Comparison of ENCODE assay signal across 1 cellular context in the genomic region with DNA sequence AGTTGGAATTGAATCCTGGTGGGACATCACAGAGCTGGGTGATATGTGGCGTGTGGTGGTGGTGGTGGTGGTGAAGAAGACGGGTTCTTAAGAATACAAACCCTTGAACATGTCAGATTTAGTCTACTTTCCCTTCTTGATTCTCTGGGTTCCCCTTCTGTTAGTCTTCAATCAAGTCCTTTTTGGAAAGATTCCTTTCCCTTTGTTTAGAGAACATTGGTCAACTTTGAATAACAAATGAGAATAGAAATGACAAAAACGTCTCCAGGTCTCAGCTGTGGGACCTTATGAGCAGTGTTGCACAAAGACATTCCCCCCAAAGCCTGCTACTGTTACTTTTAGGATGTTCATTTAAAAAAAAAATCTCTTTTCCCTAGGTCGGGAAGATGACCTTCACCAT.
TF ChIP-seq lines count a peak whose summit lies in the region.

No MANE protein-coding gene starts in this region.

TF ChIP-seq in GM23338, 12 proteins besides CTCF, POLR2A, EP300 and RAD21:
- TF ChIP-seq, protein P1, sequence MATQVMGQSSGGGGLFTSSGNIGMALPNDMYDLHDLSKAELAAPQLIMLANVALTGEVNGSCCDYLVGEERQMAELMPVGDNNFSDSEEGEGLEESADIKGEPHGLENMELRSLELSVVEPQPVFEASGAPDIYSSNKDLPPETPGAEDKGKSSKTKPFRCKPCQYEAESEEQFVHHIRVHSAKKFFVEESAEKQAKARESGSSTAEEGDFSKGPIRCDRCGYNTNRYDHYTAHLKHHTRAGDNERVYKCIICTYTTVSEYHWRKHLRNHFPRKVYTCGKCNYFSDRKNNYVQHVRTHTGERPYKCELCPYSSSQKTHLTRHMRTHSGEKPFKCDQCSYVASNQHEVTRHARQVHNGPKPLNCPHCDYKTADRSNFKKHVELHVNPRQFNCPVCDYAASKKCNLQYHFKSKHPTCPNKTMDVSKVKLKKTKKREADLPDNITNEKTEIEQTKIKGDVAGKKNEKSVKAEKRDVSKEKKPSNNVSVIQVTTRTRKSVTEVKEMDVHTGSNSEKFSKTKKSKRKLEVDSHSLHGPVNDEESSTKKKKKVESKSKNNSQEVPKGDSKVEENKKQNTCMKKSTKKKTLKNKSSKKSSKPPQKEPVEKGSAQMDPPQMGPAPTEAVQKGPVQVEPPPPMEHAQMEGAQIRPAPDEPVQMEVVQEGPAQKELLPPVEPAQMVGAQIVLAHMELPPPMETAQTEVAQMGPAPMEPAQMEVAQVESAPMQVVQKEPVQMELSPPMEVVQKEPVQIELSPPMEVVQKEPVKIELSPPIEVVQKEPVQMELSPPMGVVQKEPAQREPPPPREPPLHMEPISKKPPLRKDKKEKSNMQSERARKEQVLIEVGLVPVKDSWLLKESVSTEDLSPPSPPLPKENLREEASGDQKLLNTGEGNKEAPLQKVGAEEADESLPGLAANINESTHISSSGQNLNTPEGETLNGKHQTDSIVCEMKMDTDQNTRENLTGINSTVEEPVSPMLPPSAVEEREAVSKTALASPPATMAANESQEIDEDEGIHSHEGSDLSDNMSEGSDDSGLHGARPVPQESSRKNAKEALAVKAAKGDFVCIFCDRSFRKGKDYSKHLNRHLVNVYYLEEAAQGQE (IDR thresholded peaks at IDR 0.05; ENCODE audit: unreplicated experiment), result no peak
- TF ChIP-seq ETS1 (IDR thresholded peaks at IDR 0.05), result no peak
- TF ChIP-seq, protein P2, sequence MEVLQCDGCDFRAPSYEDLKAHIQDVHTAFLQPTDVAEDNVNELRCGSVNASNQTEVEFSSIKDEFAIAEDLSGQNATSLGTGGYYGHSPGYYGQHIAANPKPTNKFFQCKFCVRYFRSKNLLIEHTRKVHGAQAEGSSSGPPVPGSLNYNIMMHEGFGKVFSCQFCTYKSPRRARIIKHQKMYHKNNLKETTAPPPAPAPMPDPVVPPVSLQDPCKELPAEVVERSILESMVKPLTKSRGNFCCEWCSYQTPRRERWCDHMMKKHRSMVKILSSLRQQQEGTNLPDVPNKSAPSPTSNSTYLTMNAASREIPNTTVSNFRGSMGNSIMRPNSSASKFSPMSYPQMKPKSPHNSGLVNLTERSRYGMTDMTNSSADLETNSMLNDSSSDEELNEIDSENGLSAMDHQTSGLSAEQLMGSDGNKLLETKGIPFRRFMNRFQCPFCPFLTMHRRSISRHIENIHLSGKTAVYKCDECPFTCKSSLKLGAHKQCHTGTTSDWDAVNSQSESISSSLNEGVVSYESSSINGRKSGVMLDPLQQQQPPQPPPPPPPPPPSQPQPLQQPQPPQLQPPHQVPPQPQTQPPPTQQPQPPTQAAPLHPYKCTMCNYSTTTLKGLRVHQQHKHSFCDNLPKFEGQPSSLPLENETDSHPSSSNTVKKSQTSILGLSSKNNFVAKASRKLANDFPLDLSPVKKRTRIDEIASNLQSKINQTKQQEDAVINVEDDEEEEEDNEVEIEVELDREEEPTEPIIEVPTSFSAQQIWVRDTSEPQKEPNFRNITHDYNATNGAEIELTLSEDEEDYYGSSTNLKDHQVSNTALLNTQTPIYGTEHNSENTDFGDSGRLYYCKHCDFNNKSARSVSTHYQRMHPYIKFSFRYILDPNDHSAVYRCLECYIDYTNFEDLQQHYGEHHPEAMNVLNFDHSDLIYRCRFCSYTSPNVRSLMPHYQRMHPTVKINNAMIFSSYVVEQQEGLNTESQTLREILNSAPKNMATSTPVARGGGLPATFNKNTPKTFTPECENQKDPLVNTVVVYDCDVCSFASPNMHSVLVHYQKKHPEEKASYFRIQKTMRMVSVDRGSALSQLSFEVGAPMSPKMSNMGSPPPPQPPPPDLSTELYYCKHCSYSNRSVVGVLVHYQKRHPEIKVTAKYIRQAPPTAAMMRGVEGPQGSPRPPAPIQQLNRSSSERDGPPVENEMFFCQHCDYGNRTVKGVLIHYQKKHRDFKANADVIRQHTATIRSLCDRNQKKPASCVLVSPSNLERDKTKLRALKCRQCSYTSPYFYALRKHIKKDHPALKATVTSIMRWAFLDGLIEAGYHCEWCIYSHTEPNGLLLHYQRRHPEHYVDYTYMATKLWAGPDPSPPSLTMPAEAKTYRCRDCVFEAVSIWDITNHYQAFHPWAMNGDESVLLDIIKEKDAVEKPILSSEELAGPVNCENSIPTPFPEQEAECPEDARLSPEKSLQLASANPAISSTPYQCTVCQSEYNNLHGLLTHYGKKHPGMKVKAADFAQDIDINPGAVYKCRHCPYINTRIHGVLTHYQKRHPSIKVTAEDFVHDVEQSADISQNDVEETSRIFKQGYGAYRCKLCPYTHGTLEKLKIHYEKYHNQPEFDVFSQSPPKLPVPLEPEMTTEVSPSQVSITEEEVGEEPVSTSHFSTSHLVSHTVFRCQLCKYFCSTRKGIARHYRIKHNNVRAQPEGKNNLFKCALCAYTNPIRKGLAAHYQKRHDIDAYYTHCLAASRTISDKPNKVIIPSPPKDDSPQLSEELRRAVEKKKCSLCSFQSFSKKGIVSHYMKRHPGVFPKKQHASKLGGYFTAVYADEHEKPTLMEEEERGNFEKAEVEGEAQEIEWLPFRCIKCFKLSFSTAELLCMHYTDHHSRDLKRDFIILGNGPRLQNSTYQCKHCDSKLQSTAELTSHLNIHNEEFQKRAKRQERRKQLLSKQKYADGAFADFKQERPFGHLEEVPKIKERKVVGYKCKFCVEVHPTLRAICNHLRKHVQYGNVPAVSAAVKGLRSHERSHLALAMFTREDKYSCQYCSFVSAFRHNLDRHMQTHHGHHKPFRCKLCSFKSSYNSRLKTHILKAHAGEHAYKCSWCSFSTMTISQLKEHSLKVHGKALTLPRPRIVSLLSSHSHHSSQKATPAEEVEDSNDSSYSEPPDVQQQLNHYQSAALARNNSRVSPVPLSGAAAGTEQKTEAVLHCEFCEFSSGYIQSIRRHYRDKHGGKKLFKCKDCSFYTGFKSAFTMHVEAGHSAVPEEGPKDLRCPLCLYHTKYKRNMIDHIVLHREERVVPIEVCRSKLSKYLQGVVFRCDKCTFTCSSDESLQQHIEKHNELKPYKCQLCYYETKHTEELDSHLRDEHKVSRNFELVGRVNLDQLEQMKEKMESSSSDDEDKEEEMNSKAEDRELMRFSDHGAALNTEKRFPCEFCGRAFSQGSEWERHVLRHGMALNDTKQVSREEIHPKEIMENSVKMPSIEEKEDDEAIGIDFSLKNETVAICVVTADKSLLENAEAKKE (CRISPR knock-in tag; IDR thresholded peaks at IDR 0.05), result 0 out of 2 replicates have a peak, but pooled peaks have one; percentile 3
- TF ChIP-seq ZNF114 (CRISPR knock-in tag; IDR thresholded peaks at IDR 0.05), result no peak
